28 cellular contexts compared by ENCODE assay signal in genomic region chr7:73394416-73394815, GRCh38. TPM values are rescaled to one million over a fixed set of nuclear protein-coding genes. Genes with fewer than 3 reads are reported as not detected.
"Had no signal": no experiment of that assay in that cellular context is flagged by ENCODE, and none has a peak within 500 bp of the region (broad histone marks: within the 10 kb centered on the region; RNA-seq: fewer than 3 reads in every experiment).

No MANE protein-coding gene starts in this region.

- H3K9me3 Mint-ChIP-seq: activated CD4-positive, alpha-beta memory T cell treated with anti-CD3 and anti-CD28 coated beads, Interleukin-2, amount 10 ng/mL, durations not matched to agents 7 days and 5 days had no signal

- H3K27me3 Mint-ChIP-seq: activated CD4-positive, alpha-beta memory T cell treated with anti-CD3 and anti-CD28 coated beads, Interleukin-2, amount 10 ng/mL, durations not matched to agents 7 days and 5 days had no signal

- H3K27ac ChIP-seq: colonic mucosa, epithelial cell of prostate, esophagus squamous epithelium, gastroesophageal sphincter had no signal

- H3K4me1 Mint-ChIP-seq: activated CD4-positive, alpha-beta memory T cell treated with anti-CD3 and anti-CD28 coated beads, Interleukin-2, amount 10 ng/mL, durations not matched to agents 7 days and 5 days; activated CD4-positive, alpha-beta T cell treated with anti-CD3 and anti-CD28 coated beads for 36 hours; activated CD4-positive, alpha-beta T cell treated with anti-CD3 and anti-CD28 coated beads, Interleukin-2, amount 10 ng/mL, durations not matched to agents 24 days and 14 days; activated naive CD4-positive, alpha-beta T cell treated with anti-CD3 and anti-CD28 coated beads, Interleukin-2, amount 10 ng/mL, durations not matched to agents 7 days and 5 days had no signal

- H3K27me3 ChIP-seq: colonic mucosa, gastroesophageal sphincter had no signal

- H3K9me3 ChIP-seq: colonic mucosa had no signal

- DNase-seq: activated CD4-positive, alpha-beta memory T cell treated with anti-CD3 and anti-CD28 coated beads, Interleukin-2, amount 10 ng/mL, durations not matched to agents 7 days and 5 days; activated CD4-positive, alpha-beta T cell treated with anti-CD3 and anti-CD28 coated beads for 36 hours; activated CD4-positive, alpha-beta T cell treated with anti-CD3 and anti-CD28 coated beads, Interleukin-2, amount 10 ng/mL, durations not matched to agents 24 days and 14 days; activated CD4-positive, CD25-positive, alpha-beta regulatory T cell; activated CD4-positive, CD25-positive, alpha-beta regulatory T cell treated with anti-CD3 and anti-CD28 coated beads, Interleukin-2, amount 50 U/mL, for 72 hours; activated CD8-positive, alpha-beta memory T cell treated with anti-CD3 and anti-CD28 coated beads, Interleukin-2, amount 50 U/mL, for 48 hours; activated gamma-delta T cell; activated naive CD4-positive, alpha-beta T cell; activated naive CD4-positive, alpha-beta T cell treated with anti-CD3 and anti-CD28 coated beads, Interleukin-2, amount 10 ng/mL, durations not matched to agents 7 days and 5 days; activated naive CD8-positive, alpha-beta T cell treated with anti-CD3 and anti-CD28 coated beads, Interleukin-2, amount 10 ng/mL, durations not matched to agents 7 days and 5 days; activated T-cell treated with anti-CD3 and anti-CD28 coated beads for 4 hours; activated T-cell treated with anti-CD3 and anti-CD28 coated beads, Interleukin-2, amount 50 U/mL, for 24 hours; activated T-cell treated with anti-CD3 and anti-CD28 coated beads, Interleukin-2, amount 50 U/mL, for 72 hours; amniotic stem cell; anterior cingulate cortex; caudate nucleus; colonic mucosa; effector CD8-positive, alpha-beta T cell; esophagus squamous epithelium; foreskin melanocyte; T-helper 2 cell had no signal

- H3K4me1 ChIP-seq: colonic mucosa, esophagus squamous epithelium had no signal

- FAIRE-seq: astrocyte, endometrium, endothelial cell of umbilical vein had no signal

- H3K36me3 Mint-ChIP-seq: activated naive CD4-positive, alpha-beta T cell treated with anti-CD3 and anti-CD28 coated beads, Interleukin-2, amount 10 ng/mL, durations not matched to agents 7 days and 5 days; activated naive CD8-positive, alpha-beta T cell treated with anti-CD3 and anti-CD28 coated beads, Interleukin-2, amount 10 ng/mL, durations not matched to agents 7 days and 5 days had no signal

- ATAC-seq: activated CD4-positive, alpha-beta T cell treated with anti-CD3 and anti-CD28 coated beads for 36 hours; activated naive CD4-positive, alpha-beta T cell treated with anti-CD3 and anti-CD28 coated beads, Interleukin-2, amount 50 U/mL, for 72 hours; activated T-cell treated with anti-CD3 and anti-CD28 coated beads, Interleukin-2, amount 50 U/mL, for 72 hours; gastroesophageal sphincter had no signal

- H3K4me3 ChIP-seq: colonic mucosa, esophagus squamous epithelium, gastroesophageal sphincter had no signal

- H3K4me3 Mint-ChIP-seq: activated CD4-positive, alpha-beta memory T cell treated with anti-CD3 and anti-CD28 coated beads, Interleukin-2, amount 10 ng/mL, durations not matched to agents 7 days and 5 days; activated CD4-positive, alpha-beta T cell treated with anti-CD3 and anti-CD28 coated beads for 36 hours; activated CD4-positive, alpha-beta T cell treated with anti-CD3 and anti-CD28 coated beads, Interleukin-2, amount 10 ng/mL, durations not matched to agents 24 days and 14 days; activated naive CD4-positive, alpha-beta T cell treated with anti-CD3 and anti-CD28 coated beads, Interleukin-2, amount 10 ng/mL, durations not matched to agents 7 days and 5 days; activated naive CD8-positive, alpha-beta T cell treated with anti-CD3 and anti-CD28 coated beads, Interleukin-2, amount 10 ng/mL, durations not matched to agents 7 days and 5 days; activated T-cell treated with anti-CD3 and anti-CD28 coated beads, Interleukin-2, amount 50 U/mL, for 24 hours; activated T-cell treated with anti-CD3 and anti-CD28 coated beads, Interleukin-2, amount 50 U/mL, for 72 hours had no signal

- H3K27ac Mint-ChIP-seq: activated CD4-positive, alpha-beta memory T cell treated with anti-CD3 and anti-CD28 coated beads, Interleukin-2, amount 10 ng/mL, durations not matched to agents 7 days and 5 days; activated CD4-positive, alpha-beta T cell treated with anti-CD3 and anti-CD28 coated beads for 36 hours; activated CD4-positive, alpha-beta T cell treated with anti-CD3 and anti-CD28 coated beads, Interleukin-2, amount 10 ng/mL, durations not matched to agents 24 days and 14 days; activated naive CD4-positive, alpha-beta T cell treated with anti-CD3 and anti-CD28 coated beads, Interleukin-2, amount 10 ng/mL, durations not matched to agents 7 days and 5 days; activated naive CD4-positive, alpha-beta T cell treated with anti-CD3 and anti-CD28 coated beads, Interleukin-2, amount 50 U/mL, for 72 hours; activated naive CD8-positive, alpha-beta T cell treated with anti-CD3 and anti-CD28 coated beads, Interleukin-2, amount 10 ng/mL, durations not matched to agents 7 days and 5 days; activated T-cell treated with anti-CD3 and anti-CD28 coated beads, Interleukin-2, amount 50 U/mL, for 24 hours; activated T-cell treated with anti-CD3 and anti-CD28 coated beads, Interleukin-2, amount 50 U/mL, for 72 hours had no signal

- H3K36me3 ChIP-seq: colonic mucosa, esophagus squamous epithelium, gastroesophageal sphincter had no signal

RNA-seq across cellular contexts. Expression of gene FZD9, which starts 39.2 kb away (rescaled TPM):
- total RNA-seq: activated CD4-positive, alpha-beta memory T cell treated with anti-CD3 and anti-CD28 coated beads, Interleukin-2, amount 10 ng/mL, durations not matched to agents 7 days and 5 days; T-helper 1 cell treated with Interleukin-12 subunit alpha and Interleukin-12 subunit beta and Interleukin-4 antibody, amounts not matched to agents 30 ng/mL and 1 ng/mL, for 36 hours had no signal
